ENCODE assay signal across 8 cellular contexts in genomic region chrX:130060122-130061069, GRCh38. TPM values are rescaled to one million over a fixed set of nuclear protein-coding genes. Genes with fewer than 3 reads are reported as not detected.
DNase-seq lines count a peak whose midpoint lies in the region; ATAC-seq and TF ChIP-seq lines count a peak whose summit lies in the region.

No MANE protein-coding gene starts in this region.

- peak overlapping the region; percentile 58 to 74 (median 68) for H3K27ac ChIP-seq in Peyer's patch

- peak; percentile 90 for ATAC-seq in GM21529 (IDR thresholded peaks at IDR 0.05; ENCODE audit: unreplicated experiment)
- peak; percentile 90 to 94 for ATAC-seq in natural killer cell treated with Interleukin-12 subunit alpha and Interleukin-12 subunit beta and Interleukin-15 and Interleukin-18, amount 100 ng/mL, for 72 hours

- H3K9me3 Mint-ChIP-seq in natural killer cell treated with Interleukin-12 subunit alpha and Interleukin-12 subunit beta and Interleukin-15 and Interleukin-18, amount 100 ng/mL, for 72 hours, result no peaks in the 10 kb centered on the region

- peaks cover 0 to 6% (median 0%) of the 10 kb centered on the region in 3 donors for H3K36me3 ChIP-seq in Peyer's patch

- no peak for TF ChIP-seq POLR2A in Peyer's patch (IDR thresholded peaks at IDR 0.05)

- TF ChIP-seq CTCF in Peyer's patch (IDR thresholded peaks at IDR 0.05), result peak; percentile 78 to 92 (median 88)
- peak; percentile 41 for TF ChIP-seq CTCF in fibroblast of pulmonary artery (IDR thresholded peaks at IDR 0.05; ENCODE audit: low read length, missing control alignments)

- H3K27ac Mint-ChIP-seq in natural killer cell treated with Interleukin-12 subunit alpha and Interleukin-12 subunit beta and Interleukin-15 and Interleukin-18, amount 100 ng/mL, for 72 hours, result peak overlapping the region in 1 of 2 donors; percentile 35

- H3K27me3 ChIP-seq in Peyer's patch, result no peaks in the 10 kb centered on the region

- H3K4me3 Mint-ChIP-seq in natural killer cell treated with Interleukin-12 subunit alpha and Interleukin-12 subunit beta and Interleukin-15 and Interleukin-18, amount 100 ng/mL, for 72 hours, result peak overlapping the region; percentile 52

- peak; percentile 89 for DNase-seq in DMS53 (lab: John Stamatoyannopoulos, UW)
- DNase-seq in HuH-7 (ENCODE audit: low spot score), result peak; percentile 92
- DNase-seq in Peyer's patch, result peak; percentile 71 to 90 (median 88)
- DNase-seq in activated T-helper 1 cell treated with anti-CD3 and anti-CD28 coated beads, Interleukin-2, amount 50 U/mL, for 16 hours (ENCODE audit: low read depth in 1 of 2, low spot score in 1 of 2), result peak; percentile 68 to 75
- DNase-seq in fibroblast of pulmonary artery (ENCODE audit: low read depth), result peak; percentile 59
- DNase-seq in natural killer cell treated with Interleukin-12 subunit alpha and Interleukin-12 subunit beta and Interleukin-15 and Interleukin-18, amount 100 ng/mL, for 72 hours (ENCODE audit: low spot score), result peak; percentile 84
- DNase-seq in stimulated activated naive CD4-positive, alpha-beta T cell (lab: John Stamatoyannopoulos, UW), result peak; percentile 42 to 80 (median 67)

- H3K4me3 ChIP-seq in Peyer's patch (peak overlapping the region; percentile 52 to 64 (median 53)), fibroblast of pulmonary artery (replicated peaks; ENCODE audit: low read depth, low read length) (peak overlapping the region; percentile 55)

- H3K4me1 Mint-ChIP-seq in natural killer cell treated with Interleukin-12 subunit alpha and Interleukin-12 subunit beta and Interleukin-15 and Interleukin-18, amount 100 ng/mL, for 72 hours (ENCODE audit: low read depth in 2 of 2), result peaks cover 5 to 10% of the 10 kb centered on the region in 2 donors

- H3K4me1 ChIP-seq in Peyer's patch, result peaks cover 0 to 5% (median 0%) of the 10 kb centered on the region in 4 donors

- peaks cover 0 to 2% of the 10 kb centered on the region in 2 donors for H3K27me3 Mint-ChIP-seq in natural killer cell treated with Interleukin-12 subunit alpha and Interleukin-12 subunit beta and Interleukin-15 and Interleukin-18, amount 100 ng/mL, for 72 hours

- peaks cover 7% of the 10 kb centered on the region for H3K36me3 Mint-ChIP-seq in natural killer cell treated with Interleukin-12 subunit alpha and Interleukin-12 subunit beta and Interleukin-15 and Interleukin-18, amount 100 ng/mL, for 72 hours

- no peaks in the 10 kb centered on the region for H3K9me3 ChIP-seq in Peyer's patch

RNA-seq across cellular contexts. Expression of gene ELF4, which starts 49.9 kb away (rescaled TPM):
- 10 to 100 TPM; 17.3 to 47.3 (median 43.7) TPM for total RNA-seq in Peyer's patch
- total RNA-seq in natural killer cell treated with Interleukin-12 subunit alpha and Interleukin-12 subunit beta and Interleukin-15 and Interleukin-18, amount 100 ng/mL, for 72 hours, result 10 to 100 TPM; 38.8 to 71.0 TPM

Comparison
In these comparisons a context has a peak if more than half of its experiments do, and no peak if none do; other contexts are left out.
1. Peak in every context shown above with its lines: DNase-seq, ATAC-seq, H3K4me3 ChIP-seq and H3K27ac ChIP-seq.